Comparison of ENCODE assay signal across 24 cellular contexts in the genomic region with DNA sequence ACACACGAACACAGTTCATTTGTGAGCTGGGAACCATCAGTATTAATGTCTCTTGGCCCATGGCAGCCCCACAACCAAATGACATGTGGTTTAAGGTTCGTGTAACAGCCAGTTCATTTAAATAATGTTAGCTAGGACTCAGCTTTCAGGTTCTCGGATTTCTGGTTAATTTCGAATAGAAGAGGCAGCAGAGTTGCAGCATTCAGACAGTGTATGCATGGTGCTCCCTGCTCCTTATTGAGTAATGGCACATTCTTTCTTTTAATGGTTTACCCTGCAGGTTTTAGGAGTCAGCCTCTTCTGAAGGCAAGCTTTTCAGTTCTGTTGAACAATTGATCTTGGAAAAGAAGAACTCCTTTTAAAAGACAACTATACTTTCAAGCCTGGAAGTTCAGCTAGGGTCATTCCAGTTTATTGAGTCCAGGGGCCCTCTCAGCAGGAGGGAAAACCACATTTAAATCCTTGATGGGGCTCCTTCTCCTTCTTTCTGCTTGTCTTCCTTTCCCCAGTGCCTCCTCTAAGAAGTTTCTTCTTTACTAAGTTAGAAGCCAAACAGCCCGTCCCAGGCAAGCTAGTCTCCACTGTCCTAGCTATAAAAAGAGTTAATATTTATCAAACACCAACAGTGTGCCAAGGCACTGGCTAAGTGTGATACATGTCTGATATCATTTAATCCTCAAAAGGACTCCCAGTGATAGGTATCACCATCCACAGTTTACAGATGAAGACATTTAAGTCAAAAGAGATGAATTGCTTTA. TPM values are rescaled to one million over a fixed set of nuclear protein-coding genes. Genes with fewer than 3 reads are reported as not detected.
DNase-seq lines count a peak whose midpoint lies in the region; ATAC-seq and TF ChIP-seq lines count a peak whose summit lies in the region.
"Had no signal": no experiment of that assay in that cellular context is flagged by ENCODE, and none has a peak within 500 bp of the region (broad histone marks: within the 10 kb centered on the region; RNA-seq: fewer than 3 reads in every experiment).

No MANE protein-coding gene starts in this region.

- no peaks in the 10 kb centered on the region for H3F3A ChIP-seq in Loucy (ENCODE audit: low read depth)

- H2AFZ ChIP-seq in Loucy (ENCODE audit: low read length): 0 out of 2 replicates have a peak overlapping the region, but pooled peaks have one; percentile 14

- no peak overlapping the region for H3K9ac ChIP-seq in Loucy (ENCODE audit: low read depth, low read length, poor library complexity, severe bottlenecking)
- no peak overlapping the region for H3K9ac ChIP-seq in adipocyte (ENCODE audit: low read length)

- H3K9me2 ChIP-seq in Loucy (replicated peaks; ENCODE audit: low read depth, low read length): no peaks in the 10 kb centered on the region

- H3K4me3 ChIP-seq in Loucy (ENCODE audit: low read length, poor library complexity, severe bottlenecking): no peak overlapping the region
- no peak overlapping the region for H3K4me3 ChIP-seq in adipocyte (ENCODE audit: low read length)
- H3K4me3 ChIP-seq: adrenal gland, heart left ventricle, spleen, thoracic aorta had no signal

- H3K27me3 ChIP-seq in Loucy (ENCODE audit: insufficient read depth, low read length, poor library complexity, severe bottlenecking) (no peaks in the 10 kb centered on the region), adipocyte (replicated peaks; ENCODE audit: control insufficient read depth, insufficient read depth, low read length) (peaks cover 19% of the 10 kb centered on the region)

- H4K20me1 ChIP-seq in Loucy (ENCODE audit: insufficient read depth, low read length, poor library complexity, severe bottlenecking): no peaks in the 10 kb centered on the region

- H3K79me2 ChIP-seq in Loucy (ENCODE audit: insufficient read depth, low read length): no peaks in the 10 kb centered on the region

- TF ChIP-seq CTCF in Loucy (conservative IDR thresholded peaks at IDR 0.05; ENCODE audit: low read length): no peak

- H3K36me3 ChIP-seq in Loucy (ENCODE audit: insufficient read depth, low read length) (no peaks in the 10 kb centered on the region), adipocyte (ENCODE audit: control insufficient read depth, insufficient read depth, low read length, severe bottlenecking) (no peaks in the 10 kb centered on the region)
- H3K36me3 ChIP-seq: adrenal gland, heart left ventricle, spleen, thoracic aorta had no signal

- no peaks in the 10 kb centered on the region for H3K9me3 ChIP-seq in Loucy (ENCODE audit: insufficient read depth, low read depth, low read length)
- H3K9me3 ChIP-seq in adipocyte (ENCODE audit: control insufficient read depth, low read length): peaks cover 3% of the 10 kb centered on the region
- H3K9me3 ChIP-seq: adrenal gland, heart left ventricle, thoracic aorta had no signal

- no peak overlapping the region for H3K4me2 ChIP-seq in Loucy (ENCODE audit: low read depth, low read length, poor library complexity, severe bottlenecking)

- no peak for ATAC-seq in HG03097 (IDR thresholded peaks at IDR 0.05; ENCODE audit: low FRiP score, unreplicated experiment)
- ATAC-seq in HG03342 (IDR thresholded peaks at IDR 0.05; ENCODE audit: unreplicated experiment): no peak
- ATAC-seq: activated CD8-positive, alpha-beta T cell treated with anti-CD3 and anti-CD28 coated beads for 36 hours; heart left ventricle had no signal

- H3K4me1 ChIP-seq in Loucy (ENCODE audit: insufficient read depth, low read length, poor library complexity, severe bottlenecking) (no peaks in the 10 kb centered on the region), adipocyte (ENCODE audit: control insufficient read depth, insufficient read depth, low read length) (peaks cover 3% of the 10 kb centered on the region)

- DNase-seq in adipocyte (ENCODE audit: low read depth) (peak; percentile 79), fibroblast of peridontal ligament (ENCODE audit: extremely low read depth) (peak; percentile 14), renal cortical epithelial cell (ENCODE audit: low read depth) (peak; percentile 87), middle frontal gyrus (ENCODE audit: extremely low spot score, low spot score) (no peak)
- DNase-seq: activated CD8-positive, alpha-beta T cell treated with anti-CD3 and anti-CD28 coated beads for 36 hours; activated gamma-delta T cell treated with Interleukin-2 at 50 U/mL for 16 hours; adrenal gland; CD4-positive, alpha-beta memory T cell; dermis blood vessel endothelial cell; DMS79; heart left ventricle; MM.1S; NCI-H774; occipital lobe; retina; spleen; stimulated activated CD4-positive, alpha-beta T cell treated with anti-CD3 and anti-CD28 coated beads, Interleukin-4, amount 100 ng/mL, for 1 hour; stimulated activated naive CD4-positive, alpha-beta T cell had no signal

RNA-seq across cellular contexts. Expression of a gene that starts 5.0 kb away (rescaled TPM):
- total RNA-seq in renal cortical epithelial cell: 0.35 and 5.5 TPM in 2 replicates
- total RNA-seq: activated CD8-positive, alpha-beta T cell treated with anti-CD3 and anti-CD28 coated beads for 36 hours; dermis blood vessel endothelial cell; endothelial cell of umbilical vein; fibroblast of villous mesenchyme; thoracic aorta had no signal

RNA-seq across cellular contexts. Expression of a gene that starts 24.1 kb away (rescaled TPM):
- total RNA-seq in renal cortical epithelial cell: 3.3 TPM in 1 of 2 replicates, not detected in the other
- total RNA-seq: activated CD8-positive, alpha-beta T cell treated with anti-CD3 and anti-CD28 coated beads for 36 hours; CD4-positive, alpha-beta memory T cell; dermis blood vessel endothelial cell; endothelial cell of umbilical vein; fibroblast of villous mesenchyme had no signal
